Comparison of ENCODE assay signal across 8 cellular contexts in genomic region chr2:181586569-181587076, GRCh38.
DNase-seq lines count a peak whose midpoint lies in the region; ATAC-seq, FAIRE-seq and TF ChIP-seq lines count a peak whose summit lies in the region.

No MANE protein-coding gene starts in this region.

- FAIRE-seq in H1 (lab: Jason Lieb, UNC) = no peak

- ATAC-seq in GM18868 (IDR thresholded peaks at IDR 0.05; ENCODE audit: unreplicated experiment) (peak; percentile 82), HG02678 (IDR thresholded peaks at IDR 0.05; ENCODE audit: unreplicated experiment) (peak; percentile 95)

- no peak for TF ChIP-seq EP300 in H1 (IDR thresholded peaks at IDR 0.05; ENCODE audit: borderline replicate concordance in 1 of 2, low read depth in 2 of 2, low read length in 2 of 2)

- CTCF ChIA-PET in H1 (lab: Charles Lee; ENCODE audit: partially characterized antibody) = interaction anchor here (1.3 to 6.1 kb wide), 4 partner anchors 13 to 132 kb away, joined by 3 to 34 read pairs (median 14); no protein-coding TSS in a partner anchor

- H3K4me3 ChIP-seq in H1 (ENCODE audit: extremely low read depth in 1 of 4, insufficient read depth in 2 of 4, low read depth in 3 of 4, low read length in 4 of 4) (no peak overlapping the region), osteoblast (ENCODE audit: insufficient read depth, low read length) (no peak overlapping the region), H7 (ENCODE audit: insufficient read depth, low read depth, low read length) (no peak overlapping the region)

- H3K27ac ChIP-seq in H1 (ENCODE audit: low read depth, low read length) = no peak overlapping the region
- no peak overlapping the region for H3K27ac ChIP-seq in osteoblast (ENCODE audit: low read depth, low read length)

- no peak overlapping the region for H2BK120ac ChIP-seq in H1 (replicated peaks; ENCODE audit: low read depth, low read length)

- no peaks in the 10 kb centered on the region for H3K23me2 ChIP-seq in H1 (ENCODE audit: low read depth, low read length)

- no peak overlapping the region for H2BK20ac ChIP-seq in H1 (ENCODE audit: low read length)

- no peak overlapping the region for H4K8ac ChIP-seq in H1 (ENCODE audit: extremely low read depth, insufficient read depth, low read length)

- H4K91ac ChIP-seq in H1 (replicated peaks; ENCODE audit: insufficient read length, low read length) = no peak overlapping the region

- H3K79me2 ChIP-seq in H1 (ENCODE audit: control insufficient read depth in 1 of 2, insufficient read depth in 2 of 2, low read length in 2 of 2) = no peaks in the 10 kb centered on the region
- no peaks in the 10 kb centered on the region for H3K79me2 ChIP-seq in osteoblast (ENCODE audit: insufficient read depth, low read length)

- H2BK15ac ChIP-seq in H1 (ENCODE audit: low read length) = no peak overlapping the region

- H3K4me2 ChIP-seq in H1 (ENCODE audit: insufficient read depth in 1 of 2, low read depth in 2 of 2, low read length in 2 of 2) = no peak overlapping the region
- H3K4me2 ChIP-seq in osteoblast (ENCODE audit: insufficient read depth, low read length) = no peak overlapping the region

- DNase-seq in NCI-H1436 treated with DMSO at 0.1 percent for 48 hours (lab: John Stamatoyannopoulos, UW) (peak; percentile 65), H1 (ENCODE audit: low read depth in 1 of 2, low spot score in 2 of 2) (no peak), osteoblast (ENCODE audit: insufficient read length, low spot score, missing footprints) (no peak), dedifferentiated amniotic fluid mesenchymal stem cell (ENCODE audit: extremely low spot score) (no peak), cerebellar nuclear complex (lab: John Stamatoyannopoulos, UW) (no peak), H7 (no peak)

- H3K56ac ChIP-seq in H1 (replicated peaks; ENCODE audit: insufficient read length, low read depth, low read length) = no peak overlapping the region

- TF ChIP-seq CTCF in H1 (IDR thresholded peaks at IDR 0.05; ENCODE audit: control extremely low read depth in 1 of 3, insufficient read depth in 1 of 3, low read depth in 1 of 3, low read length in 3 of 3) (no peak), osteoblast (IDR thresholded peaks at IDR 0.05; ENCODE audit: extremely low read depth, low read depth, low read length) (no peak)

- peaks cover 0 to 7% (median 0%) of the 10 kb centered on the region in 4 experiments; a peak in 2 of 7 replicates for H3K4me1 ChIP-seq in H1 (replicated peaks in 1 of 4; ENCODE audit: control insufficient read depth in 3 of 4, insufficient read depth in 4 of 4, low read length in 3 of 4)
- H3K4me1 ChIP-seq in osteoblast (ENCODE audit: insufficient read depth, low read length) = no peaks in the 10 kb centered on the region

- H3K14ac ChIP-seq in H1 (ENCODE audit: insufficient read length) = no peak overlapping the region

- H2AFZ ChIP-seq in H1 (ENCODE audit: low read length) (0 out of 2 replicates have a peak overlapping the region, but pooled peaks have one; percentile 15), osteoblast (ENCODE audit: low read length) (no peak overlapping the region)

- no peaks in the 10 kb centered on the region for H3K79me1 ChIP-seq in H1 (ENCODE audit: low read depth, low read length)

- no peak overlapping the region for H2BK12ac ChIP-seq in H1 (ENCODE audit: low read depth, low read length)

- TF ChIP-seq POLR2A in H1 (IDR thresholded peaks at IDR 0.05; ENCODE audit: control extremely low read depth in 1 of 2, low read depth in 2 of 2, low read length in 2 of 2) = no peak

- H3K9ac ChIP-seq in H1 (replicated peaks in 1 of 4; ENCODE audit: extremely low read depth in 1 of 4, low read depth in 3 of 4, low read length in 3 of 4) = no peak overlapping the region

- H3K27me3 ChIP-seq in H1 (replicated peaks in 1 of 4; ENCODE audit: control insufficient read depth in 3 of 4, extremely low read depth in 1 of 4, insufficient read depth in 3 of 4, low read length in 3 of 4) = no peaks in the 10 kb centered on the region
- no peaks in the 10 kb centered on the region for H3K27me3 ChIP-seq in osteoblast (ENCODE audit: insufficient read depth, low read length)
- no peaks in the 10 kb centered on the region for H3K27me3 ChIP-seq in H7 (ENCODE audit: control insufficient read depth, insufficient read depth, low read length)

- no peak overlapping the region for H3K23ac ChIP-seq in H1 (ENCODE audit: insufficient read length)

- no peak overlapping the region for H4K5ac ChIP-seq in H1 (ENCODE audit: insufficient read length, low read depth, low read length)

- POLR2A ChIA-PET in H1 (lab: Charles Lee; ENCODE audit: partially characterized antibody) = no interaction called here

- H3K18ac ChIP-seq in H1 (ENCODE audit: extremely low read depth, low read length) = no peak overlapping the region

- H2BK5ac ChIP-seq in H1 (ENCODE audit: low read depth, low read length) = no peak overlapping the region

- no peak for TF ChIP-seq RAD21 in H1 (IDR thresholded peaks at IDR 0.05 in 1 of 2, conservative IDR thresholded peaks at IDR 0.05 in 1 of 2; ENCODE audit: low read depth in 2 of 2, low read length in 2 of 2)

- no peak overlapping the region for H2AK5ac ChIP-seq in H1 (ENCODE audit: low read depth, low read length)

- H3K9me3 ChIP-seq in H1 (ENCODE audit: insufficient read depth in 2 of 2, low read depth in 1 of 2, low read length in 1 of 2) = no peaks in the 10 kb centered on the region
- H3K9me3 ChIP-seq in osteoblast (ENCODE audit: low read depth, low read length) = no peaks in the 10 kb centered on the region

- no peak overlapping the region for H3K4ac ChIP-seq in H1 (replicated peaks; ENCODE audit: insufficient read length, low read depth, low read length)

- H3K36me3 ChIP-seq in H1 (ENCODE audit: control insufficient read depth in 2 of 4, insufficient read depth in 4 of 4, low read length in 3 of 4) = no peaks in the 10 kb centered on the region
- no peaks in the 10 kb centered on the region for H3K36me3 ChIP-seq in osteoblast (ENCODE audit: insufficient read depth, low read length)
- H3K36me3 ChIP-seq in H7 (replicated peaks; ENCODE audit: control insufficient read depth, insufficient read depth, low read length) = no peaks in the 10 kb centered on the region

- H4K20me1 ChIP-seq in H1 (replicated peaks in 1 of 2; ENCODE audit: control insufficient read depth in 1 of 2, insufficient read depth in 2 of 2, low read length in 2 of 2) = no peaks in the 10 kb centered on the region
- no peaks in the 10 kb centered on the region for H4K20me1 ChIP-seq in osteoblast (ENCODE audit: insufficient read depth, low read length)

- WGBS in H1 (ENCODE audit: extremely low coverage in 1 of 2, insufficient coverage in 1 of 2, insufficient read length in 1 of 2, insufficient replicate concordance in 2 of 2, low coverage in 1 of 2, low lambda C conversion rate in 2 of 2, missing lambda C conversion rate in 1 of 2), 2 experiments = 73% methylated on average over 4 of the region's 4 CpGs; no CpG with 5 or more reads in 1 of the 2 experiments

TF ChIP-seq in H1, 55 proteins besides CTCF, POLR2A, EP300 and RAD21 (continues in another document):
- TF ChIP-seq HDAC6 (IDR thresholded peaks at IDR 0.05; ENCODE audit: low read depth, low read length) (no peak), SRF (IDR thresholded peaks at IDR 0.05; ENCODE audit: low read depth, low read length) (no peak), USF2 (IDR thresholded peaks at IDR 0.05; ENCODE audit: low read length) (no peak), ATF3 (IDR thresholded peaks at IDR 0.05; ENCODE audit: insufficient read depth, low read depth, low read length) (no peak), RBBP5 (IDR thresholded peaks at IDR 0.05; ENCODE audit: borderline replicate concordance, low read depth, low read length) (no peak), CTBP2 (IDR thresholded peaks at IDR 0.05; ENCODE audit: borderline replicate concordance, insufficient read depth, insufficient read length, low read length) (no peak), KDM4A (IDR thresholded peaks at IDR 0.05; ENCODE audit: low read depth, low read length, severe bottlenecking) (no peak), SIRT6 (IDR thresholded peaks at IDR 0.05; ENCODE audit: low read length) (no peak), JUN (IDR thresholded peaks at IDR 0.05; ENCODE audit: low read depth, low read length) (no peak), CEBPB (IDR thresholded peaks at IDR 0.05; ENCODE audit: low read depth, low read length) (no peak), KDM1A (IDR thresholded peaks at IDR 0.05; ENCODE audit: borderline replicate concordance, low read length) (no peak), SP4 (IDR thresholded peaks at IDR 0.05; ENCODE audit: low read length) (no peak), TBP (IDR thresholded peaks at IDR 0.05; ENCODE audit: low read depth, low read length) (no peak)
